ENCODE assay signal across 22 cellular contexts in the genomic region with DNA sequence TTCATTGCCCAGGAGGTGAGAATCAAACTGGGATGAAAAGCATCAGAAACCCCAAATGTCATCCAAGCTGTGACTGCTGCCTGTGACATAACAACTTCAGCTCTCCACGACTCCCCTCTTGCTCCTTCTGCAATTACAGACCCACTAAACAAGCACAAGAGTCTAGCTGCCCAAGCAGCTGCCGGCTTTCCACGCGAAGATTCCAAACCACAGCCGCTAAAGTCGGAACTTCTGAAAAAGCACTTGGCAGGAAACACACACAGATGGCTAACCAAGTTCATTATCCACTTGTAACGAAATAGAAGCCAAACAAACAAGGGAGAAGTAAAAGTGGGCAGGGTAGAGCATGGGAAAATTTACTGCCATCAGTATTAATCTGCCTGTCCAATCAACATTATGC.
DNase-seq lines count a peak whose midpoint lies in the region; ATAC-seq and TF ChIP-seq lines count a peak whose summit lies in the region.
"Had no signal": no experiment of that assay in that cellular context is flagged by ENCODE, and none has a peak within 500 bp of the region (broad histone marks: within the 10 kb centered on the region; RNA-seq: fewer than 3 reads in every experiment).

No MANE protein-coding gene starts in this region.

- no peaks in the 10 kb centered on the region for H3K4me1 Mint-ChIP-seq in CD4-positive, alpha-beta T cell (ENCODE audit: low read depth)
- no peaks in the 10 kb centered on the region for H3K4me1 Mint-ChIP-seq in chondrocyte (ENCODE audit: low read depth)

- peaks cover 30% of the 10 kb centered on the region for H3K27me3 Mint-ChIP-seq in CD4-positive, alpha-beta T cell
- peaks cover 7% of the 10 kb centered on the region for H3K27me3 Mint-ChIP-seq in chondrocyte (ENCODE audit: low read depth)

- H3K4me3 ChIP-seq in BLaER1 treated with 17β-estradiol and CSF1 and Interleukin-3, amounts not matched to agents 10 nM and 100 nM: no peak overlapping the region
- H3K4me3 ChIP-seq: gastroesophageal sphincter, testis had no signal

- peaks cover 0 to 8% (median 0%) of the 10 kb centered on the region in 11 experiments; a peak in 4 of 22 replicates for H3K9me3 ChIP-seq in BLaER1 treated with 17β-estradiol and CSF1 and Interleukin-3, amounts not matched to agents 10 nM and 100 nM (replicated peaks in 1 of 11)
- no peaks in the 10 kb centered on the region for H3K9me3 ChIP-seq in CD4-positive, alpha-beta T cell (ENCODE audit: control insufficient read depth, low read length)
- H3K9me3 ChIP-seq: neutrophil, testis had no signal

- H3K36me3 Mint-ChIP-seq in CD4-positive, alpha-beta T cell (ENCODE audit: low read depth): no peaks in the 10 kb centered on the region
- H3K36me3 Mint-ChIP-seq in chondrocyte (ENCODE audit: low read depth): no peaks in the 10 kb centered on the region

- no peaks in the 10 kb centered on the region for H4K20me1 ChIP-seq in BLaER1 treated with 17β-estradiol and CSF1 and Interleukin-3, amounts not matched to agents 10 nM and 100 nM

- in situ Hi-C loops in KBM-7 (cut with MboI; ENCODE audit: low pct_unique_long_range_greater_than_20kb, low sequenced_read_pairs): no loop called here

- CTCF ChIA-PET in CD4-positive, alpha-beta T cell (lab: Charles Lee): no interaction called here

- H3K9ac ChIP-seq in BLaER1 treated with 17β-estradiol and CSF1 and Interleukin-3, amounts not matched to agents 10 nM and 100 nM: no peak overlapping the region

- peak overlapping the region; percentile 32 to 75 (median 62) for H3K4me2 ChIP-seq in BLaER1 treated with 17β-estradiol and CSF1 and Interleukin-3, amounts not matched to agents 10 nM and 100 nM

- DNase-seq in KBM-7 (peak; percentile 47), NCI-H524 treated with DMSO at 0.1 percent for 48 hours (lab: John Stamatoyannopoulos, UW) (peak; percentile 66), left kidney (ENCODE audit: low read depth, low spot score) (peak; percentile 21), chondrocyte (ENCODE audit: low spot score) (no peak)
- no peak for DNase-seq in CD4-positive, alpha-beta T cell
- DNase-seq: activated CD4-positive, alpha-beta T cell treated with anti-CD3 and anti-CD28 coated beads, Interleukin-2, amount 50 U/mL, for 48 hours; activated T-cell treated with anti-CD3 and anti-CD28 coated beads for 4 hours; amniotic stem cell; COR-L47; effector CD8-positive, alpha-beta T cell; left colon; NCI-H1048; retina; SIG-M5; stimulated activated CD4-positive, alpha-beta T cell treated with anti-CD3 and anti-CD28 coated beads, Interleukin-15, amount 100 ng/mL, for 24 hours; T-helper 2 cell; testis had no signal

- no peak overlapping the region for H3K27ac ChIP-seq in BLaER1 treated with 17β-estradiol and CSF1 and Interleukin-3, amounts not matched to agents 10 nM and 100 nM
- no peak overlapping the region for H3K27ac ChIP-seq in CD4-positive, alpha-beta T cell (ENCODE audit: low read depth, low read length)
- H3K27ac ChIP-seq: gastroesophageal sphincter, neutrophil, testis had no signal

- peaks cover 11 to 22% (median 17%) of the 10 kb centered on the region in 10 experiments for H3K4me1 ChIP-seq in BLaER1 treated with 17β-estradiol and CSF1 and Interleukin-3, amounts not matched to agents 10 nM and 100 nM
- H3K4me1 ChIP-seq: gastroesophageal sphincter, testis had no signal

- H3K27me3 ChIP-seq in BLaER1 treated with 17β-estradiol and CSF1 and Interleukin-3, amounts not matched to agents 10 nM and 100 nM: no peaks in the 10 kb centered on the region
- H3K27me3 ChIP-seq in CD4-positive, alpha-beta T cell (ENCODE audit: control insufficient read depth, insufficient read depth, low read length): peaks cover 14% of the 10 kb centered on the region
- H3K27me3 ChIP-seq: testis had no signal

- no peak for TF ChIP-seq CTCF in CD4-positive, alpha-beta T cell (IDR thresholded peaks at IDR 0.05)
- no peak for TF ChIP-seq CTCF in chondrocyte (IDR thresholded peaks at IDR 0.05)

- intact Hi-C loops in CD4-positive, alpha-beta T cell (cut with DNase I, micrococcal nuclease): no loop called here

- H3K9me3 Mint-ChIP-seq in CD4-positive, alpha-beta T cell: no peaks in the 10 kb centered on the region
- peaks cover 5% of the 10 kb centered on the region for H3K9me3 Mint-ChIP-seq in chondrocyte (ENCODE audit: low read depth)

- no peak for ATAC-seq in SK-N-SH treated with all-trans-retinoic acid at 6 μM for 48 hours
- ATAC-seq in CD4-positive, alpha-beta T cell (ENCODE audit: poor library complexity): no peak
- ATAC-seq: esophagus mucosa, gastroesophageal sphincter, left colon had no signal

- no peaks in the 10 kb centered on the region for H3K36me3 ChIP-seq in BLaER1 treated with 17β-estradiol and CSF1 and Interleukin-3, amounts not matched to agents 10 nM and 100 nM
- H3K36me3 ChIP-seq: gastroesophageal sphincter, neutrophil had no signal

- POLR2A ChIA-PET in CD4-positive, alpha-beta T cell (lab: Charles Lee): no interaction called here

- H3K27ac Mint-ChIP-seq in CD4-positive, alpha-beta T cell: no peak overlapping the region
- no peak overlapping the region for H3K27ac Mint-ChIP-seq in chondrocyte (ENCODE audit: unreplicated experiment)

- H3K4me3 Mint-ChIP-seq in CD4-positive, alpha-beta T cell: no peak overlapping the region
- H3K4me3 Mint-ChIP-seq in chondrocyte (ENCODE audit: unreplicated experiment): no peak overlapping the region

TF ChIP-seq in SK-N-SH treated with all-trans-retinoic acid at 6 μM for 48 hours, 23 proteins besides CTCF, POLR2A, EP300 and RAD21:
- TF ChIP-seq TOX (CRISPR knock-in tag; IDR thresholded peaks at IDR 0.05; ENCODE audit: borderline replicate concordance) (no peak), PPARA (CRISPR knock-in tag; IDR thresholded peaks at IDR 0.05; ENCODE audit: borderline replicate concordance) (no peak), RARB (CRISPR knock-in tag; IDR thresholded peaks at IDR 0.05) (no peak), SNAI2 (CRISPR knock-in tag; IDR thresholded peaks at IDR 0.05) (no peak), OSR1 (CRISPR knock-in tag; IDR thresholded peaks at IDR 0.05) (no peak)

Comparison
In these comparisons a context has a peak if more than half of its experiments do, and no peak if none do; other contexts are left out.
1. DNase-seq: peak in KBM-7 (single experiment), NCI-H524 treated with DMSO at 0.1 percent for 48 hours (single experiment) and left kidney (single experiment); none in CD4-positive, alpha-beta T cell (0 of 10) and chondrocyte (single experiment).